Comparison of ENCODE assay signal across 8 cellular contexts in the genomic region with DNA sequence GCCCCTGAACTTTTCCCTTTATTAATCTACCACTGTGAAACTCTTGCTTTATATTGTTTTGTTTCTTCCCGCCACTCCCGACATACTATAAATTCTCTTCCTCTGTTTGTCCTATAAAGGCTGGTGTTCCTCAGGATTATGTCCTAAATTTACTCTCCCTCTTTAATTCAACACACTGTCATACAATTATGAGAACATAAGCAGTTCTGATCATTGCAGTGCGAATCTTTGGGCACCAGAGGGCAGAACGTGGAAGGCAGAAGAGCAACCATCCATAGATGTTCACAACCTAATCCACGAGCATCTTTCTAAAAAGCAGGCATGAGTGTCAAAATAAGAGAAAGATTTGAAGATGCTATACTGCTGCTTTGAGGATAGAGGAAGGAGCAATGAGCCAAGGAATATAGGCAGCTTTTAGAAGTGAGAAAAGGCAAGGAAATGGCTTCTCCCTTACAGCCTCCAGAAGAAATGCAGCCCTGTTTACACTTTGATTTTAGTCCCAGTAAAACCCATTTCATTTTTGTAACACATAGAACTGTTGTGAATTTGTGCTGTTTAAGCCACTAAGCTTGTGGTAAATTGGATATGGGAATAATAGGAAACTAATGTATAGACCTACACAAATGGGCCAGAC.
DNase-seq lines count a peak whose midpoint lies in the region; FAIRE-seq and TF ChIP-seq lines count a peak whose summit lies in the region.

No MANE protein-coding gene starts in this region.

- dilution Hi-C loops in keratinocyte (cut with MboI; ENCODE audit: extremely low pct_ligation_motif_present, low sequenced_read_pairs) = no loop called here

- H3K9ac ChIP-seq in GM23248 (no peak overlapping the region), MM.1S (ENCODE audit: low read length) (no peak overlapping the region), keratinocyte (ENCODE audit: control insufficient read depth, extremely low read depth, insufficient read depth, low read length) (no peak overlapping the region)

- H3K9me2 ChIP-seq in GM23248 (ENCODE audit: insufficient read depth) (no peaks in the 10 kb centered on the region), MM.1S (replicated peaks; ENCODE audit: insufficient read depth, low read length) (no peaks in the 10 kb centered on the region)

- no peaks in the 10 kb centered on the region for H3K9me1 ChIP-seq in keratinocyte (ENCODE audit: control insufficient read depth, extremely low read depth, insufficient read depth, low read length)

- H3K4me1 ChIP-seq in GM23248 (ENCODE audit: insufficient read depth) = no peaks in the 10 kb centered on the region
- no peaks in the 10 kb centered on the region for H3K4me1 ChIP-seq in MM.1S (ENCODE audit: low read length)
- no peaks in the 10 kb centered on the region for H3K4me1 ChIP-seq in adrenal gland (replicated peaks in 1 of 2)
- no peaks in the 10 kb centered on the region for H3K4me1 ChIP-seq in keratinocyte (ENCODE audit: control insufficient read depth, extremely low read depth, insufficient read depth, low read length)
- H3K4me1 ChIP-seq in thyroid gland = no peaks in the 10 kb centered on the region

- H3K27ac ChIP-seq in GM23248 = no peak overlapping the region
- no peak overlapping the region for H3K27ac ChIP-seq in MM.1S (ENCODE audit: low read length)
- H3K27ac ChIP-seq in adrenal gland = no peak overlapping the region
- H3K27ac ChIP-seq in keratinocyte (ENCODE audit: control insufficient read depth, insufficient read depth, low read length) = no peak overlapping the region
- H3K27ac ChIP-seq in thyroid gland = no peak overlapping the region

- FAIRE-seq in keratinocyte (lab: Jason Lieb, UNC) (peak; percentile 77), frontal cortex (lab: Jason Lieb, UNC) (no peak)

- TF ChIP-seq POLR2A in adrenal gland (IDR thresholded peaks at IDR 0.05) (no peak), thyroid gland (IDR thresholded peaks at IDR 0.05) (no peak)

- WGBS in GM23248 (ENCODE audit: low coverage in 1 of 2, low lambda C conversion rate in 2 of 2, missing lambda C conversion rate in 2 of 2), 2 experiments = 54 to 55% methylated on average over 5 of the region's 5 CpGs
- WGBS in adrenal gland, 4 donors = 44 to 53% (median 50%) methylated on average over 5 of the region's 5 CpGs
- 49 to 50% methylated on average over 5 of the region's 5 CpGs for WGBS in thyroid gland, 2 donors

- peaks cover 29% of the 10 kb centered on the region for H3K36me3 ChIP-seq in GM23248 (ENCODE audit: low read depth)
- H3K36me3 ChIP-seq in MM.1S (replicated peaks; ENCODE audit: insufficient read depth, low read length) = no peaks in the 10 kb centered on the region
- no peaks in the 10 kb centered on the region for H3K36me3 ChIP-seq in adrenal gland (replicated peaks in 1 of 2)
- peaks cover 0 to 1% of the 10 kb centered on the region in 2 experiments for H3K36me3 ChIP-seq in keratinocyte (ENCODE audit: control insufficient read depth in 2 of 2, extremely low read depth in 1 of 2, insufficient read depth in 2 of 2, low read length in 2 of 2)
- no peaks in the 10 kb centered on the region for H3K36me3 ChIP-seq in thyroid gland

- peak; percentile 72 for TF ChIP-seq CTCF in MM.1S (IDR thresholded peaks at IDR 0.05; ENCODE audit: low read length)
- peak; percentile 41 to 61 (median 60) for TF ChIP-seq CTCF in adrenal gland (IDR thresholded peaks at IDR 0.05)
- peak; percentile 69 to 82 (median 77) for TF ChIP-seq CTCF in keratinocyte (optimal IDR thresholded peaks at IDR 0.05 in 1 of 3, IDR thresholded peaks at IDR 0.05 in 1 of 3, conservative IDR thresholded peaks at IDR 0.05 in 1 of 3; ENCODE audit: extremely low read depth in 1 of 3, insufficient read depth in 2 of 3, low read length in 3 of 3)
- peak in 5 of 6 experiments; percentile 16 to 56 (median 42) for TF ChIP-seq CTCF in thyroid gland (IDR thresholded peaks at IDR 0.05)

- peak; percentile 26 for DNase-seq in AG08395 (ENCODE audit: low spot score)
- DNase-seq in EH (ENCODE audit: low read depth) = peak; percentile 56
- peak; percentile 67 for DNase-seq in GM23248
- peak; percentile 26 for DNase-seq in MM.1S
- DNase-seq in adrenal gland = peak; percentile 28 to 72 (median 47)
- DNase-seq in keratinocyte (ENCODE audit: low read depth, low spot score) = no peak
- DNase-seq in thyroid gland = peak; percentile 18 to 30
- no peak for DNase-seq in frontal cortex (ENCODE audit: low spot score in 2 of 2)

- H3K9me3 ChIP-seq in GM23248 (ENCODE audit: low read depth) (no peaks in the 10 kb centered on the region), MM.1S (replicated peaks; ENCODE audit: insufficient read depth, low read length) (no peaks in the 10 kb centered on the region), adrenal gland (replicated peaks in 1 of 3) (no peaks in the 10 kb centered on the region), keratinocyte (ENCODE audit: control insufficient read depth, low read depth, low read length) (no peaks in the 10 kb centered on the region), thyroid gland (no peaks in the 10 kb centered on the region)

- H3K4me2 ChIP-seq in GM23248 (ENCODE audit: unreplicated experiment) = no peak overlapping the region
- no peak overlapping the region for H3K4me2 ChIP-seq in MM.1S (ENCODE audit: low read depth, low read length)
- H3K4me2 ChIP-seq in keratinocyte (ENCODE audit: control insufficient read depth, extremely low read depth, insufficient read depth, low read depth, low read length) = no peak overlapping the region

- H4K20me1 ChIP-seq in GM23248 (ENCODE audit: insufficient read depth) = no peaks in the 10 kb centered on the region
- H4K20me1 ChIP-seq in MM.1S (ENCODE audit: insufficient read depth, low read length) = no peaks in the 10 kb centered on the region; the same call in 1 of the 2 replicates
- no peaks in the 10 kb centered on the region for H4K20me1 ChIP-seq in keratinocyte (ENCODE audit: control insufficient read depth, extremely low read depth, insufficient read depth, low read length)

- intact Hi-C loops in adrenal gland (cut with DNase I) (no loop called here), thyroid gland (cut with DNase I) (no loop called here)

- H3K27me3 ChIP-seq in GM23248 (replicated peaks; ENCODE audit: insufficient read depth) (no peaks in the 10 kb centered on the region), MM.1S (replicated peaks; ENCODE audit: insufficient read depth, low read length) (no peaks in the 10 kb centered on the region), adrenal gland (no peaks in the 10 kb centered on the region), keratinocyte (ENCODE audit: control insufficient read depth, extremely low read depth, insufficient read depth, low read length) (no peaks in the 10 kb centered on the region), thyroid gland (no peaks in the 10 kb centered on the region)

- peaks cover 14% of the 10 kb centered on the region; the same call in 1 of the 2 replicates for H3F3A ChIP-seq in GM23248 (ENCODE audit: insufficient read depth)
- no peaks in the 10 kb centered on the region for H3F3A ChIP-seq in MM.1S (ENCODE audit: insufficient read depth, low read length)

- H3K4me3 ChIP-seq in GM23248 = no peak overlapping the region
- H3K4me3 ChIP-seq in MM.1S (ENCODE audit: low read length) = no peak overlapping the region
- no peak overlapping the region for H3K4me3 ChIP-seq in adrenal gland
- no peak overlapping the region for H3K4me3 ChIP-seq in keratinocyte (ENCODE audit: control insufficient read depth in 2 of 3, extremely low read depth in 1 of 3, insufficient read depth in 2 of 3, low read depth in 1 of 3, low read length in 3 of 3)
- H3K4me3 ChIP-seq in thyroid gland (replicated peaks in 1 of 3) = no peak overlapping the region

- in situ Hi-C loops in GM23248 (cut with MboI) = no loop called here

- H3K79me2 ChIP-seq in GM23248 (ENCODE audit: insufficient read depth) (no peaks in the 10 kb centered on the region), MM.1S (ENCODE audit: low read length) (no peaks in the 10 kb centered on the region), keratinocyte (ENCODE audit: control insufficient read depth, insufficient read depth, low read length) (no peaks in the 10 kb centered on the region)

- H2AFZ ChIP-seq in GM23248 (peak overlapping the region; percentile 26; the same call in 1 of the 2 replicates), MM.1S (ENCODE audit: low read length) (no peak overlapping the region), keratinocyte (ENCODE audit: control insufficient read depth, low read length) (no peak overlapping the region)

Comparison
In these comparisons a context has a peak if more than half of its experiments do, and no peak if none do; other contexts are left out.
1. DNase-seq: peak in AG08395 (single experiment), EH (single experiment), GM23248 (single experiment), MM.1S (single experiment), adrenal gland (7 of 7) and thyroid gland (2 of 2); none in keratinocyte (single experiment) and frontal cortex (0 of 2).
2. Peak in every context shown above with its lines, with median percentiles within 50 percentile points of each other: CTCF ChIP-seq.